Comparison of ENCODE assay signal across 8 cellular contexts in the genomic region with DNA sequence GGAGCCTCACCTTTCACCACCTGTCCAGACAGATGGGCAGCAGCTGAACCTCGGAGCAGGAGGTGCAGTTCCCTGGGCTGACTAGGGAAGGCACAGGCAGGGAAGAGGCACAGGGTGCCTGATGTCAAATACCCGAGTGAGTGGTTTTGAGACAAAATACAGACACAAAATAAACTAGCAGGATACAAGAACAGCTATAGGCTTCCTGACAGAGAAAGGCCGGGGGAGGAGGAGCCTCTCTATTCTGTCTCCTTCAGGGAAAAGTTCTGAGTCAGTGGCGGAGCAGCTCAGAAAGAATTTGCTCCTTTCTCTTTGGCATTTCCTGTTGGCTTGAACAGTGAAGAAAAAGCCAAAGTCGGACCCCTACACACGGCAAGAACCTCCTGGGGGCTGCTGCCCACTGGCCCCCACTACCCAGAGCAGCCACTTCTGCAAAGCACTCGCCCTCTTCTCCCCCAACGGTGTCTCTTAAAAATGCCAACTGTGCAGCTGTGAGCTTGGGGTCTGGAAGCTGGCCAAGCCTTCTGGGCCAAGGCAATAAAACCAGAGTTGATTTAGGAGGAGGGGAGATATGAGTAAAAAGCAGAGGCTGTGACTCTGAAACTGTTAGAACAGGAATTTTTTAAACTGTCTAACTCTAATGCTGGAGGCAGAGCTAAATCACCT. TPM values are rescaled to one million over a fixed set of nuclear protein-coding genes. Genes with fewer than 3 reads are reported as not detected.
A peak's percentile ranks its signal among the peaks of the same experiment; 100 is the strongest.
DNase-seq lines count a peak whose midpoint lies in the region; ATAC-seq and TF ChIP-seq lines count a peak whose summit lies in the region.

No MANE protein-coding gene starts in this region.

- peaks cover 3 to 32% (median 21%) of the 10 kb centered on the region in 4 donors for H3K4me1 ChIP-seq in tibial nerve

- H3K27ac ChIP-seq in layer of hippocampus (ENCODE audit: low read depth, low read length) = peak overlapping the region; percentile 66
- H3K27ac ChIP-seq in tibial nerve = peak overlapping the region in 3 of 4 donors; percentile 65 to 85 (median 69)

- H3K9me3 ChIP-seq in tibial nerve = no peaks in the 10 kb centered on the region

- no peak for ATAC-seq in HG02870 (IDR thresholded peaks at IDR 0.05; ENCODE audit: unreplicated experiment)
- no peak for ATAC-seq in GM18861 (IDR thresholded peaks at IDR 0.05; ENCODE audit: unreplicated experiment)

- peak overlapping the region in 1 of 4 donors; percentile 27 for H3K4me3 ChIP-seq in tibial nerve

- H3K36me3 ChIP-seq in tibial nerve = peaks cover 0 to 82% (median 7%) of the 10 kb centered on the region in 3 donors

- peak in 1 of 2 donors; percentile 58 for TF ChIP-seq EP300 in tibial nerve (IDR thresholded peaks at IDR 0.05)

- H3K27me3 ChIP-seq in layer of hippocampus (ENCODE audit: control insufficient read depth, insufficient read depth, low read length) = no peaks in the 10 kb centered on the region
- no peaks in the 10 kb centered on the region for H3K27me3 ChIP-seq in tibial nerve

- 1 to 6% methylated on average over 6 to 8 of the region's 8 CpGs for WGBS in tibial nerve, 2 donors

- TF ChIP-seq CTCF in tibial nerve (IDR thresholded peaks at IDR 0.05) = no peak

- no peak for TF ChIP-seq POLR2A in tibial nerve (IDR thresholded peaks at IDR 0.05)

- peak; percentile 37 for DNase-seq in ELF-1 (ENCODE audit: low read depth, low spot score)
- DNase-seq in NCI-H2107 treated with DMSO at 0.1 percent for 48 hours (lab: John Stamatoyannopoulos, UW; ENCODE audit: unreplicated experiment) = peak; percentile 86
- DNase-seq in brain pericyte (ENCODE audit: low read depth, low spot score) = peak; percentile 90
- peak; percentile 52 to 70 for DNase-seq in tibial nerve (ENCODE audit: low spot score in 2 of 2)
- DNase-seq in activated T-cell treated with anti-CD3 and anti-CD28 coated beads, Interleukin-2, amount 50 U/mL, for 1 hour = no peak

RNA-seq across cellular contexts. Expression of a gene that starts 14.4 kb away (rescaled TPM):
- 10 to 100 TPM; 20.1 to 41.7 (median 26.7) TPM for total RNA-seq in tibial nerve

RNA-seq across cellular contexts. Expression of a gene that starts 38.4 kb away (rescaled TPM):
- 1 to 10 TPM in 3 of 4 donors, under 1 TPM in 1; 0.42 to 4.4 (median 3.7) TPM for total RNA-seq in tibial nerve

RNA-seq across cellular contexts. Expression of a gene that starts 54.0 kb away (rescaled TPM):
- total RNA-seq in tibial nerve = 1,000 to 10,000 TPM; 2,372 to 2,875 (median 2,670) TPM
